ENCODE assay signal across 2 cellular contexts in the genomic region with DNA sequence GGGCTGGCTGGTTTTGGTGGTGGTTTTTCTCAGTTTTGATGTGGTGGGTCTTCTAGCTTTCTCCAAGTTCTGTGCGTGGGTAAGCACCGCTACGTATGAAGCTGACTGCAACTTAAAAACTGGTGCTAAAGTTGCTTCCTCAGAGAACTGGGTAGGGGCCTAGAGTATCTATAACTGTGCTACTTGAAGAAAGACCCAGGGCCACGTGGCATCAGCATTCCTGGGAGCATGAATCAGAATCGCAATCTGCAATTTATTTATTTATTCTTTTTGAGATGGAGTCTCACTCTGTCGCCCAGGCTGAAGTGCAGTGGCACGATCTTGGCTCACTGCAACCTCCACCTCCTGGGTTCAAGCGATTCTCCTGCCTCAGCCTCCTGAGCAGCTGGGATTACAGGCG.
TF ChIP-seq lines count a peak whose summit lies in the region.

No MANE protein-coding gene starts in this region.

TF ChIP-seq in IMR-90, 13 proteins besides CTCF, POLR2A, EP300 and RAD21:
- TF ChIP-seq, protein P1, sequence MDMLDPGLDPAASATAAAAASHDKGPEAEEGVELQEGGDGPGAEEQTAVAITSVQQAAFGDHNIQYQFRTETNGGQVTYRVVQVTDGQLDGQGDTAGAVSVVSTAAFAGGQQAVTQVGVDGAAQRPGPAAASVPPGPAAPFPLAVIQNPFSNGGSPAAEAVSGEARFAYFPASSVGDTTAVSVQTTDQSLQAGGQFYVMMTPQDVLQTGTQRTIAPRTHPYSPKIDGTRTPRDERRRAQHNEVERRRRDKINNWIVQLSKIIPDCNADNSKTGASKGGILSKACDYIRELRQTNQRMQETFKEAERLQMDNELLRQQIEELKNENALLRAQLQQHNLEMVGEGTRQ (IDR thresholded peaks at IDR 0.05; ENCODE audit: low read depth, low read length), result peak; percentile 82
TF ChIP-seq in IMR-90: peak in this region for 1; not testable (repeated sequence) for 12.

TF ChIP-seq in SK-N-SH, 30 proteins besides CTCF, POLR2A, EP300 and RAD21:
- TF ChIP-seq MAX (IDR thresholded peaks at IDR 0.05; ENCODE audit: low read depth), result 0 out of 2 replicates have a peak, but pooled peaks have one; percentile 20
